ENCODE assay signal across 26 cellular contexts in the genomic region with DNA sequence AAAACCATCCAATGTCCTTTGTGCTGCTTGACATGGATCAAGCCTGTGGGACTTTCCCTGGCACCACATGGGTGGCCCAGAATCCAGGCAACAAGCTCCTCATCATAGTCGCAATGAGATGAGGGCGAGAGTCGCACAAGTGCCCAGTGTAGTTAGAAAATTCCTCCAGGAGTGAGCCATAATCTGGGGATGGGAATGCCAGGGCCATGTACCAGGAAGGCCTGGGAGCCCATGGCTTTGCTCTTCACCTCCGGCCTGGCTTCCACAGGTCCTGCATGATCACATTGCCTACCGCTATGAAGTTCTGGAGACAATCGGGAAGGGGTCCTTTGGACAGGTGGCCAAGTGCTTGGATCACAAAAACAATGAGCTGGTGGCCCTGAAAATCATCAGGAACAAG.
"Had no signal": no experiment of that assay in that cellular context is flagged by ENCODE, and none has a peak within 500 bp of the region (broad histone marks: within the 10 kb centered on the region; RNA-seq: fewer than 3 reads in every experiment).

No MANE protein-coding gene starts in this region.

- H3K4me3 ChIP-seq: colonic mucosa, coronary artery, dorsolateral prefrontal cortex, gastrocnemius medialis, gastroesophageal sphincter, heart left ventricle, heart right ventricle had no signal

- H3K27ac Mint-ChIP-seq: dendritic cell treated with granulocyte-macrophage colony-stimulating factor and Interleukin-4, amounts not matched to agents 40 ng/mL and 50 ng/mL, for 4 days; effector memory CD8-positive, alpha-beta T cell; endodermal cell had no signal

- H3K36me3 ChIP-seq: colonic mucosa, gastrocnemius medialis, gastroesophageal sphincter, heart left ventricle, heart right ventricle had no signal

- H3K4me3 Mint-ChIP-seq: dendritic cell treated with granulocyte-macrophage colony-stimulating factor and Interleukin-4, amounts not matched to agents 40 ng/mL and 50 ng/mL, for 4 days; effector memory CD8-positive, alpha-beta T cell; endodermal cell had no signal

- H3K4me1 ChIP-seq: colonic mucosa, foreskin keratinocyte, gastrocnemius medialis, gastroesophageal sphincter, heart left ventricle, heart right ventricle had no signal

- H3K27ac ChIP-seq: colonic mucosa, coronary artery, dorsolateral prefrontal cortex, epithelial cell of prostate, foreskin keratinocyte, gastrocnemius medialis, gastroesophageal sphincter, heart left ventricle, heart right ventricle had no signal

- H3K9me3 ChIP-seq: colonic mucosa, gastrocnemius medialis, gastroesophageal sphincter, heart left ventricle, heart right ventricle had no signal

- FAIRE-seq: colon, endometrium, endothelial cell of umbilical vein, frontal cortex had no signal

- H3K9me3 Mint-ChIP-seq: dendritic cell treated with granulocyte-macrophage colony-stimulating factor and Interleukin-4, amounts not matched to agents 40 ng/mL and 50 ng/mL, for 4 days; effector memory CD8-positive, alpha-beta T cell; endodermal cell had no signal

- H3K27me3 ChIP-seq: colonic mucosa, dorsolateral prefrontal cortex, gastrocnemius medialis, heart right ventricle had no signal

- DNase-seq: colonic mucosa; cortex of kidney; dermis blood vessel endothelial cell; dorsolateral prefrontal cortex; effector CD4-positive, alpha-beta T cell; effector CD8-positive, alpha-beta T cell; effector memory CD4-positive, alpha-beta T cell; effector memory CD8-positive, alpha-beta T cell; endodermal cell; erythroblast; foreskin fibroblast; foreskin keratinocyte; foreskin melanocyte; gastrocnemius medialis; glutamatergic neuron; head of caudate nucleus; heart left ventricle; heart right ventricle had no signal
